In the genomic region with DNA sequence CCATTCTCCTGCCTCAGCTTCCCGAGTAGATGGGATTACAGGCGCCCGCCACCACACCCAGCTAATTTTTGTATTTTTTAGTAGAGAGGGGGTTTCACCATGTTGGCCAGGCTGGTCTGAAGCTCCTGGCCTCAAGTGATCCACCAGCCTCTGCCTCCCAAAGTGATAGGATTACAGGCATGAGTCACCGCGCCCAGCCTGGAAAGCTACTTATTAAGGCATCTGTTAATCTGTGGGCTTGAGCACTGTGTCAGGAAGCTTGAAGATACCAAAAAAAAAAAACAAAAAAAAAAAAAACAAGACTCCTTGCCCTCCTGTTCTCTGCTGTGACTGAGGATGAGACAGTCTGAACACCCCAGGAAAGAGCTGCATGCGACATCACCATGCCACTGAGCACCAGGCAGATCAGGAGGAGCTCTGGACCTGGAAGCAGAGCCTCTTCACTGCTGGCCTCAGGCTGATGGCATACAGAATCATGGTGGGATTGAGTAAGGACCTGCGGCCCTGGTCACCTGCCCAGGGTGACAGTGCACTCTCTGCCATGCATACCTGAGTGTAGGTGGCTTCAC, we compare ENCODE assay signal across 17 cellular contexts.
DNase-seq lines count a peak whose midpoint lies in the region; ATAC-seq and TF ChIP-seq lines count a peak whose summit lies in the region.
"Had no signal": no experiment of that assay in that cellular context is flagged by ENCODE, and none has a peak within 500 bp of the region (broad histone marks: within the 10 kb centered on the region; RNA-seq: fewer than 3 reads in every experiment).

No MANE protein-coding gene starts in this region.

- no peak overlapping the region for H3K27ac ChIP-seq in GM23248
- H3K27ac ChIP-seq in SJCRH30 = no peak overlapping the region
- H3K27ac ChIP-seq: cardiac muscle cell, esophagus muscularis mucosa, hepatocyte, neural progenitor cell had no signal

- in situ Hi-C loops in GM23248 (cut with MboI) = no loop called here

- no peaks in the 10 kb centered on the region for H3K79me2 ChIP-seq in GM23248 (ENCODE audit: insufficient read depth)
- H3K79me2 ChIP-seq: hepatocyte had no signal

- H3K4me3 ChIP-seq in GM23248 = no peak overlapping the region
- no peak overlapping the region for H3K4me3 ChIP-seq in SJCRH30
- H3K4me3 ChIP-seq in foreskin fibroblast (ENCODE audit: low read depth in 1 of 2, low read length in 2 of 2) = no peak overlapping the region
- H3K4me3 ChIP-seq: cardiac muscle cell, esophagus muscularis mucosa, hepatocyte, neural progenitor cell had no signal

- H3K9me2 ChIP-seq in GM23248 (ENCODE audit: insufficient read depth) = no peaks in the 10 kb centered on the region

- H3F3A ChIP-seq in GM23248 (ENCODE audit: insufficient read depth) = no peaks in the 10 kb centered on the region

- no peaks in the 10 kb centered on the region for H4K20me1 ChIP-seq in GM23248 (ENCODE audit: insufficient read depth)

- H2AFZ ChIP-seq in GM23248 = no peak overlapping the region
- H2AFZ ChIP-seq: hepatocyte, neural progenitor cell had no signal

- TF ChIP-seq CTCF in foreskin fibroblast (IDR thresholded peaks at IDR 0.05; ENCODE audit: low read depth, low read length) = no peak

- H3K27me3 ChIP-seq in GM23248 (replicated peaks; ENCODE audit: insufficient read depth) (no peaks in the 10 kb centered on the region), SJCRH30 (no peaks in the 10 kb centered on the region)
- H3K27me3 ChIP-seq: cardiac muscle cell, esophagus muscularis mucosa, hepatocyte, neural progenitor cell had no signal

- H3K9me3 ChIP-seq in GM23248 (ENCODE audit: low read depth) (no peaks in the 10 kb centered on the region), SJCRH30 (replicated peaks) (no peaks in the 10 kb centered on the region)
- H3K9me3 ChIP-seq: esophagus muscularis mucosa had no signal

- 88 to 91% methylated on average over 7 of the region's 7 CpGs for WGBS in GM23248 (ENCODE audit: low coverage in 1 of 2, low lambda C conversion rate in 2 of 2, missing lambda C conversion rate in 2 of 2), 2 experiments

- no peak overlapping the region for H3K4me2 ChIP-seq in GM23248 (ENCODE audit: unreplicated experiment)
- H3K4me2 ChIP-seq: hepatocyte, neural progenitor cell had no signal

- H3K36me3 ChIP-seq in GM23248 (ENCODE audit: low read depth) = no peaks in the 10 kb centered on the region
- no peaks in the 10 kb centered on the region for H3K36me3 ChIP-seq in SJCRH30
- H3K36me3 ChIP-seq: cardiac muscle cell, neural progenitor cell had no signal

- DNase-seq in A172 (ENCODE audit: low spot score) (peak; percentile 39), GM23248 (peak; percentile 40), SJCRH30 (peak; percentile 45 to 62), foreskin fibroblast (peak; percentile 58 to 73), NCI-H345 treated with DMSO at 0.1 percent for 48 hours (lab: John Stamatoyannopoulos, UW; ENCODE audit: unreplicated experiment) (no peak), anterior cingulate cortex (lab: John Stamatoyannopoulos, UW) (no peak)
- DNase-seq: ACHN; activated naive CD8-positive, alpha-beta T cell treated with anti-CD3 and anti-CD28 coated beads for 36 hours; activated T-cell treated with anti-CD3 and anti-CD28 coated beads, Interleukin-2, amount 50 U/mL, for 72 hours; NCI-H2081 had no signal

- no peaks in the 10 kb centered on the region for H3K4me1 ChIP-seq in GM23248 (ENCODE audit: insufficient read depth)
- H3K4me1 ChIP-seq in SJCRH30 = peaks cover 4% of the 10 kb centered on the region; the same call in 1 of the 2 replicates
- H3K4me1 ChIP-seq: esophagus muscularis mucosa, neural progenitor cell had no signal

- H3K9ac ChIP-seq in GM23248 = no peak overlapping the region
- H3K9ac ChIP-seq: neural progenitor cell had no signal

- ATAC-seq in GM18519 (IDR thresholded peaks at IDR 0.05; ENCODE audit: low FRiP score, unreplicated experiment) (no peak), HG03097 (IDR thresholded peaks at IDR 0.05; ENCODE audit: low FRiP score, unreplicated experiment) (no peak)
- ATAC-seq: activated T-cell treated with anti-CD3 and anti-CD28 coated beads, Interleukin-2, amount 50 U/mL, for 72 hours; WTC11 had no signal

Comparison
In these comparisons a context has a peak if more than half of its experiments do, and no peak if none do; other contexts are left out.
1. DNase-seq: peak in A172 (single experiment), GM23248 (single experiment), SJCRH30 (2 of 2) and foreskin fibroblast (2 of 2); none in NCI-H345 treated with DMSO at 0.1 percent for 48 hours (single experiment) and anterior cingulate cortex (0 of 58).